2 cellular contexts compared by ENCODE assay signal in genomic region chr2:86621290-86621943, GRCh38.
TF ChIP-seq lines count a peak whose summit lies in the region.

No MANE protein-coding gene starts in this region.

TF ChIP-seq in IMR-90, 13 proteins besides CTCF, POLR2A, EP300 and RAD21:
- TF ChIP-seq NFE2L2 (IDR thresholded peaks at IDR 0.05; ENCODE audit: low read depth, low read length) (no peak), CEBPB (IDR thresholded peaks at IDR 0.05; ENCODE audit: low read depth, low read length) (no peak), SMC3 (IDR thresholded peaks at IDR 0.05; ENCODE audit: low read depth, low read length) (no peak), USF2 (IDR thresholded peaks at IDR 0.05; ENCODE audit: low read depth, low read length) (no peak), FOS (IDR thresholded peaks at IDR 0.05; ENCODE audit: low read depth, low read length) (no peak), BHLHE40 (IDR thresholded peaks at IDR 0.05; ENCODE audit: low read depth, low read length) (no peak), CHD1 (IDR thresholded peaks at IDR 0.05; ENCODE audit: low read depth, low read length) (no peak)

TF ChIP-seq in K562, 482 proteins besides CTCF, POLR2A, EP300 and RAD21:
- TF ChIP-seq DPF2 (IDR thresholded peaks at IDR 0.05) (peak; percentile 31; the same call in 1 of the 2 replicates), FOSL1 (tag; conservative IDR thresholded peaks at IDR 0.05) (0 out of 2 replicates have a peak, but pooled peaks have one; percentile 7), ZNF23 (CRISPR knock-in tag; IDR thresholded peaks at IDR 0.05) (0 out of 2 replicates have a peak, but pooled peaks have one; percentile 25), ZNF512 (tag; IDR thresholded peaks at IDR 0.05) (no peak), CXXC5 (CRISPR knock-in tag; IDR thresholded peaks at IDR 0.05) (peak; percentile 71), STAT6 (CRISPR knock-in tag; IDR thresholded peaks at IDR 0.05) (no peak), AFF1 (IDR thresholded peaks at IDR 0.05; ENCODE audit: low read depth in 1 of 2, partially characterized antibody in 2 of 2) (peak in 1 of 2 experiments; percentile 16), RREB1 (CRISPR knock-in tag; IDR thresholded peaks at IDR 0.05) (no peak), MEF2D (tag; conservative IDR thresholded peaks at IDR 0.05; ENCODE audit: low read depth) (no peak), RFX1 (IDR thresholded peaks at IDR 0.05) (peak; percentile 77), ARID1B (IDR thresholded peaks at IDR 0.05) (0 out of 2 replicates have a peak, but pooled peaks have one; percentile 25), POLR2B (IDR thresholded peaks at IDR 0.05; ENCODE audit: low read depth, partially characterized antibody) (peak; percentile 17), POLR2H (tag; IDR thresholded peaks at IDR 0.05; ENCODE audit: low read depth) (peak; percentile 43; the same call in 1 of the 2 replicates), ELF1 (tag; IDR thresholded peaks at IDR 0.05) (peak; percentile 58), GATA2 (CRISPR knock-in tag; IDR thresholded peaks at IDR 0.05) (peak; percentile 75), HDAC1 (IDR thresholded peaks at IDR 0.05) (0 out of 4 replicates have a peak, but pooled peaks of 1 of the 2 experiments have one; percentile 28), ZNF639 (CRISPR knock-in tag; conservative IDR thresholded peaks at IDR 0.05 in 1 of 2, IDR thresholded peaks at IDR 0.05 in 1 of 2) (no peak), SMARCB1 (IDR thresholded peaks at IDR 0.05; ENCODE audit: insufficient read length, low read depth) (peak; percentile 35), SIX5 (IDR thresholded peaks at IDR 0.05; ENCODE audit: borderline replicate concordance in 1 of 2, insufficient read depth in 1 of 2, low read depth in 1 of 2, low read length in 2 of 2) (no peak), MNT (conservative IDR thresholded peaks at IDR 0.05) (0 out of 4 replicates have a peak, but pooled peaks of 1 of the 2 experiments have one; percentile 9)
TF ChIP-seq in K562: peak in this region for 14.
